15 cellular contexts compared by ENCODE assay signal in the genomic region with DNA sequence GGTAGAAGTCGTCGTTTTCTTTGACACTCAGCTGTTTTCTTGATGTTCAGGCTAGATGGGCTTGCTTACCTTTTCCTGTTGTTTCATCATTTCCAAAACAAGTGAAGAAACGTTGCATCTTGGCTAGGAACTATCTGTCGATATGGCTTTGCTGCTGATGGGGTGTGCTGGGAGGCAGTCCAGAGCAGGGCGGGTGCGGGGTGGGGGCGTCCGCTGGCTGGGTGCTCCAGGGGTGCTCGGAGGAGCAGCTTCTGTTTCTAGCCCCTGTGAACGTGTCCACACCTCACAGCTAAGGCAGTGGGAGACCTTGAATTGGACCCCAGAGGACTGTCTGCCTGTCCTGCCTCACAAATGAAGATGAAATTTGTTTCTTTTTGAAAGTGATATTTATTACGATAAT. TPM values are rescaled to one million over a fixed set of nuclear protein-coding genes. Genes with fewer than 3 reads are reported as not detected.
DNase-seq lines count a peak whose midpoint lies in the region; ATAC-seq and TF ChIP-seq lines count a peak whose summit lies in the region.
"Had no signal": no experiment of that assay in that cellular context is flagged by ENCODE, and none has a peak within 500 bp of the region (broad histone marks: within the 10 kb centered on the region; RNA-seq: fewer than 3 reads in every experiment).

No MANE protein-coding gene starts in this region.

- DNase-seq in RWPE1 (ENCODE audit: low spot score) (no peak), heart right ventricle (peak in 1 of 2 donors; percentile 31), hypothalamus (lab: John Stamatoyannopoulos, UW) (no peak), germinal center (ENCODE audit: low spot score) (no peak), NOMO-1 treated with dmso at 0.1 percent for 144 hours (lab: John Stamatoyannopoulos, UW; ENCODE audit: unreplicated experiment) (no peak)
- DNase-seq in stimulated activated CD4-positive, alpha-beta T cell treated with anti-CD3 and anti-CD28 coated beads, Interleukin-4, amount 100 ng/mL, for 24 hours = no peak
- DNase-seq: ACHN; amniotic stem cell; naive thymus-derived CD4-positive, alpha-beta T cell; NCI-H2029 treated with DMSO at 0.1 percent for 48 hours; NCI-H526 treated with DMSO at 0.1 percent for 48 hours; stimulated activated CD4-positive, alpha-beta T cell treated with anti-CD3 and anti-CD28 coated beads, Interleukin-2, amount 100 ng/mL, for 24 hours; SW 1271 had no signal

- H3K4me3 ChIP-seq in ACC112 (ENCODE audit: low read depth, low read length) = peak overlapping the region; percentile 70
- H3K4me3 ChIP-seq in heart right ventricle = peak overlapping the region in 1 of 10 donors; percentile 1
- H3K4me3 ChIP-seq in rectal smooth muscle tissue (ENCODE audit: low read length) = no peak overlapping the region

- peaks cover 83% of the 10 kb centered on the region for H3K79me2 ChIP-seq in ACC112 (ENCODE audit: control insufficient read depth, insufficient read depth, low read length, unreplicated experiment)

- H3K4me1 ChIP-seq in ACC112 (ENCODE audit: control insufficient read depth, insufficient read depth, low read length, unreplicated experiment) = peaks cover 25% of the 10 kb centered on the region
- peaks cover 26 to 100% (median 94%) of the 10 kb centered on the region in 9 donors for H3K4me1 ChIP-seq in heart right ventricle
- peaks cover 33% of the 10 kb centered on the region for H3K4me1 ChIP-seq in rectal smooth muscle tissue (ENCODE audit: control insufficient read depth, insufficient read depth, low read length)

- intact Hi-C loops in heart right ventricle (cut with DNase I) = loop anchor here in 5 of 10 donors (5.0 to 10.0 kb wide), 3 partner anchors 43 to 50 kb away; a partner anchor contains a TSS

- H3K27me3 ChIP-seq in ACC112 (ENCODE audit: insufficient read depth, low read length) (no peaks in the 10 kb centered on the region), heart right ventricle (no peaks in the 10 kb centered on the region), rectal smooth muscle tissue (ENCODE audit: control insufficient read depth, insufficient read depth, low read length) (no peaks in the 10 kb centered on the region)

- no peak for ATAC-seq in heart right ventricle
- ATAC-seq: naive thymus-derived CD4-positive, alpha-beta T cell had no signal

- H3K36me3 ChIP-seq in ACC112 (ENCODE audit: insufficient read depth, low read length) (no peaks in the 10 kb centered on the region), heart right ventricle (peaks cover 0 to 7% (median 0%) of the 10 kb centered on the region in 9 donors), rectal smooth muscle tissue (ENCODE audit: control insufficient read depth, insufficient read depth, low read length) (no peaks in the 10 kb centered on the region)

- POLR2A ChIA-PET in RWPE1 (lab: Yijun Ruan, JAX; ENCODE audit: low non-redundant PET) = interaction anchor here (0.7 kb wide), 1 partner anchor 24 kb away, joined by 4 read pairs; no protein-coding TSS in a partner anchor

- no peak overlapping the region for H3K9ac ChIP-seq in rectal smooth muscle tissue (ENCODE audit: low read length)

- H3K27ac ChIP-seq in ACC112 (ENCODE audit: low read depth, low read length) = peak overlapping the region; percentile 92
- peak overlapping the region; percentile 79 for H3K27ac ChIP-seq in RWPE1
- H3K27ac ChIP-seq in heart right ventricle = peak overlapping the region in 9 of 10 donors; percentile 1 to 97 (median 56)
- peak overlapping the region; percentile 40 for H3K27ac ChIP-seq in rectal smooth muscle tissue (ENCODE audit: low read depth, low read length)

- H3K9me3 ChIP-seq in heart right ventricle = no peaks in the 10 kb centered on the region

- TF ChIP-seq CTCF in RWPE1 (conservative IDR thresholded peaks at IDR 0.05; ENCODE audit: low read depth) = no peak
- no peak for TF ChIP-seq CTCF in heart right ventricle (IDR thresholded peaks at IDR 0.05)

- 34 to 40% methylated on average over 11 of the region's 11 CpGs for WGBS in heart right ventricle, 2 donors

- no peak overlapping the region for H2AFZ ChIP-seq in ACC112 (ENCODE audit: low read length, unreplicated experiment)

- CTCF ChIA-PET in RWPE1 (lab: Yijun Ruan, JAX) = no interaction called here

RNA-seq across cellular contexts. Expression of a gene that starts 7.6 kb away (rescaled TPM):
- total RNA-seq in heart right ventricle = 100 to 1,000 TPM; 129 to 211 (median 183) TPM
- polyA plus RNA-seq in heart right ventricle = 100 to 1,000 TPM in 1 of 2 donors, 10 to 100 TPM in 1; 69.2 to 203 TPM

RNA-seq across cellular contexts. Expression of a gene that starts 51.7 kb away (rescaled TPM):
- 10 to 100 TPM; 14.7 to 25.0 (median 20.4) TPM for total RNA-seq in heart right ventricle
- 10 to 100 TPM; 32.8 to 38.6 TPM for polyA plus RNA-seq in heart right ventricle

Comparison
In these comparisons a context has a peak if more than half of its experiments do, and no peak if none do; other contexts are left out.
1. H3K27ac ChIP-seq: peak in every context shown above with its lines; median percentile 92 in ACC112; 79 in RWPE1; 56 in heart right ventricle; 40 in rectal smooth muscle tissue.